In the genomic region with DNA sequence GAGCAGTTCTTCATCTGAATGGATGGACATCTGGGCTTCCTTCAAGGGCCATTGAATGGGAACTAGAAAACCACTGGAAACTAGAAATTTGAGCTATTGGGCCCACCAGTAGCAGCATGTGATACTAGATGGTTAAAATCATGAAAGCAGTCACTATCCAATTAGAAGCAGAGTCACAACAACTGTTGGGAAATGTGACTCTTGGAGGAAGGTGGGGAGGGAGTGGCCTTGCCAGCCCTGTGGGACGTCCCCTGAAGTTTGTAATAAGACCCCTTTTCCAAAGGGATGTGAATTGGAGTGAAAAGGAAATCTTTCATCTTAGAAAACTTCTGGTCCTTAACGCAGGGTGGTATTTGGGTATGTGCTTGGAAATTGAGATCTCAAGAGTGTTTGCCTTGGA, we compare ENCODE assay signal across 1 cellular context.
TF ChIP-seq lines count a peak whose summit lies in the region.

No MANE protein-coding gene starts in this region.

TF ChIP-seq in GM23338, 12 proteins besides CTCF, POLR2A, EP300 and RAD21:
- TF ChIP-seq, protein P1, sequence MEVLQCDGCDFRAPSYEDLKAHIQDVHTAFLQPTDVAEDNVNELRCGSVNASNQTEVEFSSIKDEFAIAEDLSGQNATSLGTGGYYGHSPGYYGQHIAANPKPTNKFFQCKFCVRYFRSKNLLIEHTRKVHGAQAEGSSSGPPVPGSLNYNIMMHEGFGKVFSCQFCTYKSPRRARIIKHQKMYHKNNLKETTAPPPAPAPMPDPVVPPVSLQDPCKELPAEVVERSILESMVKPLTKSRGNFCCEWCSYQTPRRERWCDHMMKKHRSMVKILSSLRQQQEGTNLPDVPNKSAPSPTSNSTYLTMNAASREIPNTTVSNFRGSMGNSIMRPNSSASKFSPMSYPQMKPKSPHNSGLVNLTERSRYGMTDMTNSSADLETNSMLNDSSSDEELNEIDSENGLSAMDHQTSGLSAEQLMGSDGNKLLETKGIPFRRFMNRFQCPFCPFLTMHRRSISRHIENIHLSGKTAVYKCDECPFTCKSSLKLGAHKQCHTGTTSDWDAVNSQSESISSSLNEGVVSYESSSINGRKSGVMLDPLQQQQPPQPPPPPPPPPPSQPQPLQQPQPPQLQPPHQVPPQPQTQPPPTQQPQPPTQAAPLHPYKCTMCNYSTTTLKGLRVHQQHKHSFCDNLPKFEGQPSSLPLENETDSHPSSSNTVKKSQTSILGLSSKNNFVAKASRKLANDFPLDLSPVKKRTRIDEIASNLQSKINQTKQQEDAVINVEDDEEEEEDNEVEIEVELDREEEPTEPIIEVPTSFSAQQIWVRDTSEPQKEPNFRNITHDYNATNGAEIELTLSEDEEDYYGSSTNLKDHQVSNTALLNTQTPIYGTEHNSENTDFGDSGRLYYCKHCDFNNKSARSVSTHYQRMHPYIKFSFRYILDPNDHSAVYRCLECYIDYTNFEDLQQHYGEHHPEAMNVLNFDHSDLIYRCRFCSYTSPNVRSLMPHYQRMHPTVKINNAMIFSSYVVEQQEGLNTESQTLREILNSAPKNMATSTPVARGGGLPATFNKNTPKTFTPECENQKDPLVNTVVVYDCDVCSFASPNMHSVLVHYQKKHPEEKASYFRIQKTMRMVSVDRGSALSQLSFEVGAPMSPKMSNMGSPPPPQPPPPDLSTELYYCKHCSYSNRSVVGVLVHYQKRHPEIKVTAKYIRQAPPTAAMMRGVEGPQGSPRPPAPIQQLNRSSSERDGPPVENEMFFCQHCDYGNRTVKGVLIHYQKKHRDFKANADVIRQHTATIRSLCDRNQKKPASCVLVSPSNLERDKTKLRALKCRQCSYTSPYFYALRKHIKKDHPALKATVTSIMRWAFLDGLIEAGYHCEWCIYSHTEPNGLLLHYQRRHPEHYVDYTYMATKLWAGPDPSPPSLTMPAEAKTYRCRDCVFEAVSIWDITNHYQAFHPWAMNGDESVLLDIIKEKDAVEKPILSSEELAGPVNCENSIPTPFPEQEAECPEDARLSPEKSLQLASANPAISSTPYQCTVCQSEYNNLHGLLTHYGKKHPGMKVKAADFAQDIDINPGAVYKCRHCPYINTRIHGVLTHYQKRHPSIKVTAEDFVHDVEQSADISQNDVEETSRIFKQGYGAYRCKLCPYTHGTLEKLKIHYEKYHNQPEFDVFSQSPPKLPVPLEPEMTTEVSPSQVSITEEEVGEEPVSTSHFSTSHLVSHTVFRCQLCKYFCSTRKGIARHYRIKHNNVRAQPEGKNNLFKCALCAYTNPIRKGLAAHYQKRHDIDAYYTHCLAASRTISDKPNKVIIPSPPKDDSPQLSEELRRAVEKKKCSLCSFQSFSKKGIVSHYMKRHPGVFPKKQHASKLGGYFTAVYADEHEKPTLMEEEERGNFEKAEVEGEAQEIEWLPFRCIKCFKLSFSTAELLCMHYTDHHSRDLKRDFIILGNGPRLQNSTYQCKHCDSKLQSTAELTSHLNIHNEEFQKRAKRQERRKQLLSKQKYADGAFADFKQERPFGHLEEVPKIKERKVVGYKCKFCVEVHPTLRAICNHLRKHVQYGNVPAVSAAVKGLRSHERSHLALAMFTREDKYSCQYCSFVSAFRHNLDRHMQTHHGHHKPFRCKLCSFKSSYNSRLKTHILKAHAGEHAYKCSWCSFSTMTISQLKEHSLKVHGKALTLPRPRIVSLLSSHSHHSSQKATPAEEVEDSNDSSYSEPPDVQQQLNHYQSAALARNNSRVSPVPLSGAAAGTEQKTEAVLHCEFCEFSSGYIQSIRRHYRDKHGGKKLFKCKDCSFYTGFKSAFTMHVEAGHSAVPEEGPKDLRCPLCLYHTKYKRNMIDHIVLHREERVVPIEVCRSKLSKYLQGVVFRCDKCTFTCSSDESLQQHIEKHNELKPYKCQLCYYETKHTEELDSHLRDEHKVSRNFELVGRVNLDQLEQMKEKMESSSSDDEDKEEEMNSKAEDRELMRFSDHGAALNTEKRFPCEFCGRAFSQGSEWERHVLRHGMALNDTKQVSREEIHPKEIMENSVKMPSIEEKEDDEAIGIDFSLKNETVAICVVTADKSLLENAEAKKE (CRISPR knock-in tag; IDR thresholded peaks at IDR 0.05) = no peak
- TF ChIP-seq ZNF331 (CRISPR knock-in tag; IDR thresholded peaks at IDR 0.05; ENCODE audit: low read depth) = no peak
- TF ChIP-seq STAT1 (IDR thresholded peaks at IDR 0.05; ENCODE audit: unreplicated experiment) = no peak
- no peak for TF ChIP-seq JUNB (IDR thresholded peaks at IDR 0.05; ENCODE audit: unreplicated experiment)
- TF ChIP-seq, protein P2, sequence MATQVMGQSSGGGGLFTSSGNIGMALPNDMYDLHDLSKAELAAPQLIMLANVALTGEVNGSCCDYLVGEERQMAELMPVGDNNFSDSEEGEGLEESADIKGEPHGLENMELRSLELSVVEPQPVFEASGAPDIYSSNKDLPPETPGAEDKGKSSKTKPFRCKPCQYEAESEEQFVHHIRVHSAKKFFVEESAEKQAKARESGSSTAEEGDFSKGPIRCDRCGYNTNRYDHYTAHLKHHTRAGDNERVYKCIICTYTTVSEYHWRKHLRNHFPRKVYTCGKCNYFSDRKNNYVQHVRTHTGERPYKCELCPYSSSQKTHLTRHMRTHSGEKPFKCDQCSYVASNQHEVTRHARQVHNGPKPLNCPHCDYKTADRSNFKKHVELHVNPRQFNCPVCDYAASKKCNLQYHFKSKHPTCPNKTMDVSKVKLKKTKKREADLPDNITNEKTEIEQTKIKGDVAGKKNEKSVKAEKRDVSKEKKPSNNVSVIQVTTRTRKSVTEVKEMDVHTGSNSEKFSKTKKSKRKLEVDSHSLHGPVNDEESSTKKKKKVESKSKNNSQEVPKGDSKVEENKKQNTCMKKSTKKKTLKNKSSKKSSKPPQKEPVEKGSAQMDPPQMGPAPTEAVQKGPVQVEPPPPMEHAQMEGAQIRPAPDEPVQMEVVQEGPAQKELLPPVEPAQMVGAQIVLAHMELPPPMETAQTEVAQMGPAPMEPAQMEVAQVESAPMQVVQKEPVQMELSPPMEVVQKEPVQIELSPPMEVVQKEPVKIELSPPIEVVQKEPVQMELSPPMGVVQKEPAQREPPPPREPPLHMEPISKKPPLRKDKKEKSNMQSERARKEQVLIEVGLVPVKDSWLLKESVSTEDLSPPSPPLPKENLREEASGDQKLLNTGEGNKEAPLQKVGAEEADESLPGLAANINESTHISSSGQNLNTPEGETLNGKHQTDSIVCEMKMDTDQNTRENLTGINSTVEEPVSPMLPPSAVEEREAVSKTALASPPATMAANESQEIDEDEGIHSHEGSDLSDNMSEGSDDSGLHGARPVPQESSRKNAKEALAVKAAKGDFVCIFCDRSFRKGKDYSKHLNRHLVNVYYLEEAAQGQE (IDR thresholded peaks at IDR 0.05; ENCODE audit: unreplicated experiment) = no peak
- TF ChIP-seq EZH2 (IDR thresholded peaks at IDR 0.05; ENCODE audit: low read depth, unreplicated experiment) = no peak
- TF ChIP-seq ZNF114 (CRISPR knock-in tag; IDR thresholded peaks at IDR 0.05) = no peak
- TF ChIP-seq NANOG (IDR thresholded peaks at IDR 0.05; ENCODE audit: borderline replicate concordance) = no peak
- TF ChIP-seq, protein P3, sequence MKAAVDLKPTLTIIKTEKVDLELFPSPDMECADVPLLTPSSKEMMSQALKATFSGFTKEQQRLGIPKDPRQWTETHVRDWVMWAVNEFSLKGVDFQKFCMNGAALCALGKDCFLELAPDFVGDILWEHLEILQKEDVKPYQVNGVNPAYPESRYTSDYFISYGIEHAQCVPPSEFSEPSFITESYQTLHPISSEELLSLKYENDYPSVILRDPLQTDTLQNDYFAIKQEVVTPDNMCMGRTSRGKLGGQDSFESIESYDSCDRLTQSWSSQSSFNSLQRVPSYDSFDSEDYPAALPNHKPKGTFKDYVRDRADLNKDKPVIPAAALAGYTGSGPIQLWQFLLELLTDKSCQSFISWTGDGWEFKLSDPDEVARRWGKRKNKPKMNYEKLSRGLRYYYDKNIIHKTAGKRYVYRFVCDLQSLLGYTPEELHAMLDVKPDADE (IDR thresholded peaks at IDR 0.05) = no peak
- TF ChIP-seq CREB1 (CRISPR knock-in tag; IDR thresholded peaks at IDR 0.05; ENCODE audit: low read depth) = no peak
- TF ChIP-seq POLR2AphosphoS5 (IDR thresholded peaks at IDR 0.05; ENCODE audit: low read depth) = no peak
- TF ChIP-seq EZH2phosphoT487 (IDR thresholded peaks at IDR 0.05; ENCODE audit: unreplicated experiment) = no peak
